ENCODE assay signal across 12 cellular contexts in the genomic region with DNA sequence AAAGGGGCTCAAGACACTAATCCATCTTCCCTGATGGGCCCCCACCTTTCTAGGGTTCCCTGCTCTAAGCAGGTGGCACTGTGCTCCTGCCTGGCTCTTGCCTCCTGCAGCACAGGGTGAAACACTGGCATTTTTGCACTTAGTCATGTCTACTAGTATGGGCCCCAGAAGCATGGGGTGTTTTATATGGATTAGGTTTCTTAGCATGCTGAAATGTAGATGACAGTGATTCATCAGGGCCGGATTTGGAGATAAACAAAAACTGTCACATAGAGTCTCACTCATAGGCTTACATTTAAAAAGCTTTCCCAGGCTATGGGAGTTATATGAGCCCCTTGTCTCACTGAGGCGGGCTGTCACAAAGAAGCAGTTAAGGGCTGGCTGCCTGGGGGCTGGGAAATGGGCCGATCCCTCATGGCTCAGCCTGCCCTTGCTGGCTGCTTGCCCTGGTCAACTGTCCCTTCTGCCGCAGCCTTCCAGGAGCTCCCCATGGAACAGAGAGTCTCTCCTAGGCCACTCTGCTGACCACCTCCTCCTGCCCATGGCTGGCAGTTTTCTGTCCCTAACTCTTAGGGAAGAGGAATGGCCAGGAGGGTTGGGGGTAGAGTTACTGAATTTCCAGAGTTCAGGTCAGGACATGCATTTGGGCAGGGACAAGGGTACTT. TPM values are rescaled to one million over a fixed set of nuclear protein-coding genes. Genes with fewer than 3 reads are reported as not detected.
DNase-seq lines count a peak whose midpoint lies in the region; ATAC-seq, FAIRE-seq and TF ChIP-seq lines count a peak whose summit lies in the region.
"Had no signal": no experiment of that assay in that cellular context is flagged by ENCODE, and none has a peak within 500 bp of the region (broad histone marks: within the 10 kb centered on the region; RNA-seq: fewer than 3 reads in every experiment).

No MANE protein-coding gene starts in this region.

- H3K36me3 ChIP-seq in astrocyte (ENCODE audit: insufficient read depth, low read length) (no peaks in the 10 kb centered on the region), keratinocyte (ENCODE audit: control insufficient read depth in 2 of 2, extremely low read depth in 1 of 2, insufficient read depth in 2 of 2, low read length in 2 of 2) (peaks cover 7% of the 10 kb centered on the region in 2 experiments), BE2C (no peaks in the 10 kb centered on the region; the same call in 1 of the 2 replicates)

- DNase-seq in A549 (ENCODE audit: low read depth in 1 of 2, low spot score in 1 of 2) (peak in 1 of 2 experiments; percentile 27), HCEC 1CT (peak; percentile 85), astrocyte (ENCODE audit: low read depth) (peak; percentile 68), keratinocyte (ENCODE audit: low read depth, low spot score) (no peak), NCI-H2196 (lab: John Stamatoyannopoulos, UW; ENCODE audit: unreplicated experiment) (no peak), BE2C (no peak), GM13976 (ENCODE audit: low spot score) (no peak)
- DNase-seq: NCI-H446 treated with DMSO at 0.1 percent for 48 hours had no signal

- no peak for TF ChIP-seq EP300 in A549 (IDR thresholded peaks at IDR 0.05)

- peaks cover 100% of the 10 kb centered on the region for H3K79me2 ChIP-seq in astrocyte (ENCODE audit: insufficient read depth, low read length)
- peaks cover 99% of the 10 kb centered on the region for H3K79me2 ChIP-seq in keratinocyte (ENCODE audit: control insufficient read depth, insufficient read depth, low read length)

- H3K27me3 Mint-ChIP-seq in astrocyte (ENCODE audit: low read depth, unreplicated experiment), result no peaks in the 10 kb centered on the region
- H3K27me3 Mint-ChIP-seq: memory B cell had no signal

- dilution Hi-C loops in keratinocyte (cut with MboI; ENCODE audit: extremely low pct_ligation_motif_present, low sequenced_read_pairs), result no loop called here

- TF ChIP-seq POLR2A in A549 (IDR thresholded peaks at IDR 0.05; ENCODE audit: low read length), result no peak

- H2AFZ ChIP-seq in astrocyte (ENCODE audit: low read depth, low read length) (no peak overlapping the region), keratinocyte (ENCODE audit: control insufficient read depth, low read length) (no peak overlapping the region)

- WGBS in A549 (ENCODE audit: missing lambda C conversion rate), result 44% methylated on average over 4 of the region's 4 CpGs

- H3K4me1 Mint-ChIP-seq in astrocyte (ENCODE audit: low read depth, unreplicated experiment), result peaks cover 74% of the 10 kb centered on the region

- CTCF ChIA-PET in A549 (lab: Yijun Ruan, JAX), result interaction anchor here (1.0 to 3.1 kb wide), 6 partner anchors 11 to 85 kb away, joined by 3 to 13 read pairs (median 4); no protein-coding TSS in a partner anchor

- peaks cover 7% of the 10 kb centered on the region for H3K9me1 ChIP-seq in keratinocyte (ENCODE audit: control insufficient read depth, extremely low read depth, insufficient read depth, low read length)

- peak overlapping the region; percentile 48 for H3K4me2 ChIP-seq in A549
- H3K4me2 ChIP-seq in astrocyte (ENCODE audit: low read length), result peak overlapping the region; percentile 66
- peak overlapping the region; percentile 39 for H3K4me2 ChIP-seq in keratinocyte (ENCODE audit: control insufficient read depth, extremely low read depth, insufficient read depth, low read depth, low read length)

- H3K9me3 Mint-ChIP-seq in astrocyte (ENCODE audit: unreplicated experiment), result no peaks in the 10 kb centered on the region
- H3K9me3 Mint-ChIP-seq: dendritic cell treated with granulocyte-macrophage colony-stimulating factor and Interleukin-4, amounts not matched to agents 40 ng/mL and 50 ng/mL, for 4 days; memory B cell had no signal

- H3K4me3 ChIP-seq in A549 (no peak overlapping the region), astrocyte (ENCODE audit: insufficient read depth, low read depth, low read length) (no peak overlapping the region), keratinocyte (ENCODE audit: control insufficient read depth in 2 of 3, extremely low read depth in 1 of 3, insufficient read depth in 2 of 3, low read depth in 1 of 3, low read length in 3 of 3) (no peak overlapping the region), BE2C (ENCODE audit: low read depth, low read length) (no peak overlapping the region)

- POLR2A ChIA-PET in A549 (lab: Yijun Ruan, JAX), result interaction anchor here (0.9 kb wide), 1 partner anchor 14 kb away, joined by 3 read pairs; no protein-coding TSS in a partner anchor

- peaks cover 82% of the 10 kb centered on the region for H3K4me1 ChIP-seq in A549
- peaks cover 40% of the 10 kb centered on the region for H3K4me1 ChIP-seq in astrocyte (ENCODE audit: insufficient read depth, low read length)
- H3K4me1 ChIP-seq in keratinocyte (ENCODE audit: control insufficient read depth, extremely low read depth, insufficient read depth, low read length), result peaks cover 42% of the 10 kb centered on the region
- no peaks in the 10 kb centered on the region for H3K4me1 ChIP-seq in BE2C

- H4K20me1 ChIP-seq in astrocyte (ENCODE audit: insufficient read depth, low read length) (peaks cover 73% of the 10 kb centered on the region), keratinocyte (ENCODE audit: control insufficient read depth, extremely low read depth, insufficient read depth, low read length) (peaks cover 7% of the 10 kb centered on the region)

- in situ Hi-C loops in GM13976 (cut with MboI; ENCODE audit: low sequenced_read_pairs, unreplicated experiment), result no loop called here

- H3K27me3 ChIP-seq in astrocyte (ENCODE audit: insufficient read depth, low read length) (no peaks in the 10 kb centered on the region), keratinocyte (ENCODE audit: control insufficient read depth, extremely low read depth, insufficient read depth, low read length) (no peaks in the 10 kb centered on the region), BE2C (no peaks in the 10 kb centered on the region)

- H3K9ac ChIP-seq in astrocyte (ENCODE audit: low read length) (peak overlapping the region; percentile 76), keratinocyte (ENCODE audit: control insufficient read depth, extremely low read depth, insufficient read depth, low read length) (peak overlapping the region; percentile 26)

- peak overlapping the region; percentile 31 for H3K27ac Mint-ChIP-seq in astrocyte (ENCODE audit: unreplicated experiment)
- H3K27ac Mint-ChIP-seq: dendritic cell treated with granulocyte-macrophage colony-stimulating factor and Interleukin-4, amounts not matched to agents 40 ng/mL and 50 ng/mL, for 4 days; memory B cell had no signal

- TF ChIP-seq CTCF in A549 (IDR thresholded peaks at IDR 0.05) (no peak), astrocyte (IDR thresholded peaks at IDR 0.05; ENCODE audit: insufficient read depth, low read depth, low read length) (no peak), keratinocyte (optimal IDR thresholded peaks at IDR 0.05 in 1 of 3, IDR thresholded peaks at IDR 0.05 in 1 of 3, conservative IDR thresholded peaks at IDR 0.05 in 1 of 3; ENCODE audit: extremely low read depth in 1 of 3, insufficient read depth in 2 of 3, low read length in 3 of 3) (no peak), BE2C (IDR thresholded peaks at IDR 0.05; ENCODE audit: low read depth, low read length) (no peak), GM13976 (IDR thresholded peaks at IDR 0.05; ENCODE audit: borderline replicate concordance, control extremely low read depth, extremely low read depth, insufficient read depth, missing control alignments) (no peak)

- peak overlapping the region; percentile 2 for H3K4me3 Mint-ChIP-seq in astrocyte (ENCODE audit: unreplicated experiment)
- H3K4me3 Mint-ChIP-seq: dendritic cell treated with granulocyte-macrophage colony-stimulating factor and Interleukin-4, amounts not matched to agents 40 ng/mL and 50 ng/mL, for 4 days; memory B cell had no signal

- ATAC-seq in A549 (peak in 1 of 2 experiments; percentile 37; a peak in 3 of 6 replicates), GM21367 (IDR thresholded peaks at IDR 0.05; ENCODE audit: unreplicated experiment) (no peak)

- H3K36me3 Mint-ChIP-seq in astrocyte (ENCODE audit: low read depth, unreplicated experiment), result peaks cover 23% of the 10 kb centered on the region

- H3K9me3 ChIP-seq in A549, result no peaks in the 10 kb centered on the region
- H3K9me3 ChIP-seq in astrocyte (ENCODE audit: insufficient read depth, low read depth, low read length), result no peaks in the 10 kb centered on the region
- H3K9me3 ChIP-seq in keratinocyte (ENCODE audit: control insufficient read depth, low read depth, low read length), result no peaks in the 10 kb centered on the region
- H3K9me3 ChIP-seq in BE2C, result no peaks in the 10 kb centered on the region

- FAIRE-seq in A549 (lab: Jason Lieb, UNC) (no peak), astrocyte (lab: Jason Lieb, UNC) (no peak), keratinocyte (lab: Jason Lieb, UNC) (no peak)
- FAIRE-seq: G401.6 had no signal

- H3K27ac ChIP-seq in A549 (peak overlapping the region; percentile 10 to 76; a peak in 3 of 6 replicates), astrocyte (ENCODE audit: low read depth, low read length) (peak overlapping the region; percentile 74), keratinocyte (ENCODE audit: control insufficient read depth, insufficient read depth, low read length) (peak overlapping the region; percentile 56)

- TF ChIP-seq RAD21 in A549 (conservative IDR thresholded peaks at IDR 0.05 in 1 of 2, IDR thresholded peaks at IDR 0.05 in 1 of 2), result no peak

TF ChIP-seq in A549, 52 proteins besides CTCF, POLR2A, EP300 and RAD21:
- TF ChIP-seq ESRRA (IDR thresholded peaks at IDR 0.05; ENCODE audit: borderline replicate concordance, low read length), result no peak
- no peak for TF ChIP-seq NPAS2 (CRISPR knock-in tag; IDR thresholded peaks at IDR 0.05; ENCODE audit: borderline replicate concordance)
- TF ChIP-seq HOXA7 (CRISPR knock-in tag; IDR thresholded peaks at IDR 0.05), result no peak
- TF ChIP-seq KDM1A (IDR thresholded peaks at IDR 0.05; ENCODE audit: low read depth), result no peak

RNA-seq across cellular contexts. Expression of gene GALNT2, which starts 6.5 kb away (rescaled TPM):
- 57.5 and 66.9 TPM in 2 replicates for polyA plus RNA-seq in A549 (2011; rRNA removed)
- polyA plus RNA-seq in A549 (2012; cell fraction: cytosol; rRNA removed), result 83.3 and 105 TPM in 2 replicates
- polyA plus RNA-seq in A549 (2012; cell fraction: nucleus; rRNA removed), result 194 and 199 TPM in 2 replicates
- 111 to 115 TPM (median 114 TPM) in 3 replicates for polyA plus RNA-seq in A549 (2017; fragmentation: RNase III; extraction: RNeasy Plus Mini Kit Qiagen cat#74134 plus additional on column Dnase treatment)
- polyA minus RNA-seq in A549 (2011; rRNA and poly(A)+ RNA removed), result 50.1 and 58.6 TPM in 2 replicates
- 507 and 634 TPM in 2 replicates for total RNA-seq in astrocyte
- polyA plus RNA-seq in keratinocyte, result 58.8 to 106 TPM (median 61.7 TPM) in 3 replicates
- polyA plus RNA-seq in keratinocyte (2011; ENCODE audit: low read depth), result 18.4 TPM
- 34.0 and 45.9 TPM in 2 replicates for polyA plus RNA-seq in keratinocyte (2011; cell fraction: cytosol; rRNA removed)
- 193 and 203 TPM in 2 replicates for polyA plus RNA-seq in keratinocyte (2011; cell fraction: nucleus; rRNA removed)
- polyA plus RNA-seq in keratinocyte (2012; ENCODE audit: low replicate concordance), result 36.1 and 114 TPM in 2 replicates
- polyA minus RNA-seq in keratinocyte, result 68.8 to 84.1 TPM (median 73.4 TPM) in 3 replicates
- polyA minus RNA-seq in keratinocyte (2011; cell fraction: cytosol; rRNA and poly(A)+ RNA removed), result 80.0 TPM
- 166 and 226 TPM in 2 replicates for polyA minus RNA-seq in keratinocyte (2011; cell fraction: nucleus; rRNA and poly(A)+ RNA removed)
- polyA plus RNA-seq in BE2C (2012; ENCODE audit: insufficient read depth, insufficient read length, low read depth), result 49.5 TPM

Comparison
In these comparisons a context has a peak if more than half of its experiments do, and no peak if none do; other contexts are left out.
1. DNase-seq: peak in HCEC 1CT (single experiment) and astrocyte (single experiment); none in keratinocyte (single experiment), NCI-H2196 (single experiment), BE2C (single experiment) and GM13976 (single experiment).
2. Peak in every context shown above with its lines, with median percentiles within 50 percentile points of each other: H3K27ac ChIP-seq and H3K4me2 ChIP-seq.